ENCODE assay signal across 18 cellular contexts in the genomic region with DNA sequence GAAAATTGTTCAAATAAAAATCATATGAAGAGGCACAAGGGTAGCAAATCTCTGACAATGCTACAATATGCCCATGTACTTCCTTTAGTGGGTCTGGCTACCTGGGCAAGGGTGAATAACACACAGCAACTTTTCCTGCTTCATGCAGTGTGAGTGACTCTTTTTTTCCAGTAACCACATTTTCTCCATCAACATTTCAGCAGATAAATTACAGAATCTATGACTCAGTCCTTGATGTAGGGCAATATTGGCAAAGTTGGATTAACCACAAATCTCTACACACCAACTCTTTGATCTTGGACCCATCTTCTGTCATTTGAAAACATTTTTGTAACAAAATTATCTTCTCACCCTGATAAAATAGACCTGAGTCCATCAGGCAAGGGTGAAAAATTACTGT. TPM values are rescaled to one million over a fixed set of nuclear protein-coding genes. Genes with fewer than 3 reads are reported as not detected.
"Had no signal": no experiment of that assay in that cellular context is flagged by ENCODE, and none has a peak within 500 bp of the region (broad histone marks: within the 10 kb centered on the region; RNA-seq: fewer than 3 reads in every experiment).

No MANE protein-coding gene starts in this region.

- H3K4me1 Mint-ChIP-seq: activated B cell treated with CpG ODN at 0.5 μM for 24 hours; activated CD4-positive, alpha-beta T cell treated with anti-CD3 and anti-CD28 coated beads, Interleukin-2, amount 10 ng/mL, durations not matched to agents 7 days and 5 days; activated naive CD8-positive, alpha-beta T cell treated with anti-CD3 and anti-CD28 coated beads, Interleukin-2, amount 10 ng/mL, durations not matched to agents 7 days and 5 days; naive B cell had no signal

- H3K9me3 Mint-ChIP-seq: activated B cell treated with CpG ODN at 0.5 μM for 24 hours; activated CD4-positive, alpha-beta T cell treated with anti-CD3 and anti-CD28 coated beads, Interleukin-2, amount 10 ng/mL, durations not matched to agents 7 days and 5 days; activated naive CD8-positive, alpha-beta T cell treated with anti-CD3 and anti-CD28 coated beads, Interleukin-2, amount 10 ng/mL, durations not matched to agents 7 days and 5 days; naive B cell; neural progenitor cell had no signal

- H3K4me3 Mint-ChIP-seq: activated B cell treated with CpG ODN at 0.5 μM for 24 hours; activated CD4-positive, alpha-beta T cell treated with anti-CD3 and anti-CD28 coated beads, Interleukin-2, amount 10 ng/mL, durations not matched to agents 7 days and 5 days; activated naive CD8-positive, alpha-beta T cell treated with anti-CD3 and anti-CD28 coated beads, Interleukin-2, amount 10 ng/mL, durations not matched to agents 7 days and 5 days; naive B cell; neural progenitor cell had no signal

- H3K27me3 ChIP-seq: foreskin keratinocyte, neural progenitor cell, pancreas, stomach, vagina had no signal

- H3K36me3 Mint-ChIP-seq: activated naive CD8-positive, alpha-beta T cell treated with anti-CD3 and anti-CD28 coated beads, Interleukin-2, amount 10 ng/mL, durations not matched to agents 7 days and 5 days; naive B cell; neural progenitor cell had no signal

- H3K9me3 ChIP-seq: heart right ventricle, pancreas, stomach, thoracic aorta, vagina had no signal

- H3K4me1 ChIP-seq: foreskin keratinocyte, heart right ventricle, neural progenitor cell, pancreas, stomach, vagina had no signal

- H3K4me3 ChIP-seq: heart right ventricle, neural progenitor cell, pancreas, stomach, thoracic aorta, vagina had no signal

- H3K27me3 Mint-ChIP-seq: activated B cell treated with CpG ODN at 0.5 μM for 24 hours had no signal

- H3K27ac Mint-ChIP-seq: activated B cell treated with CpG ODN at 0.5 μM for 24 hours; activated CD4-positive, alpha-beta T cell treated with anti-CD3 and anti-CD28 coated beads, Interleukin-2, amount 10 ng/mL, durations not matched to agents 7 days and 5 days; activated naive CD8-positive, alpha-beta T cell treated with anti-CD3 and anti-CD28 coated beads, Interleukin-2, amount 10 ng/mL, durations not matched to agents 7 days and 5 days; naive B cell; neural progenitor cell had no signal

- DNase-seq: activated B cell treated with CpG ODN at 0.5 μM for 24 hours; activated CD4-positive, alpha-beta T cell treated with anti-CD3 and anti-CD28 coated beads, Interleukin-2, amount 10 ng/mL, durations not matched to agents 7 days and 5 days; activated gamma-delta T cell treated with Interleukin-2 at 50 U/mL for 16 hours; activated naive CD8-positive, alpha-beta T cell treated with anti-CD3 and anti-CD28 coated beads, Interleukin-2, amount 10 ng/mL, durations not matched to agents 7 days and 5 days; aorta; caudate nucleus; foreskin keratinocyte; heart right ventricle; naive B cell; pancreas; stimulated activated CD4-positive, alpha-beta T cell treated with anti-CD3 and anti-CD28 coated beads, Interleukin-12 subunit alpha, Interleukin-12 subunit beta, amount 100 ng/mL, for 4 hours; stimulated activated CD4-positive, alpha-beta T cell treated with anti-CD3 and anti-CD28 coated beads, Interleukin-2, amount 100 ng/mL, for 24 hours; stomach had no signal

- H3K36me3 ChIP-seq: heart right ventricle, neural progenitor cell, pancreas, stomach, thoracic aorta, vagina had no signal

RNA-seq across cellular contexts. Expression of a gene that starts 31.7 kb away (rescaled TPM):
- total RNA-seq: activated CD4-positive, alpha-beta T cell treated with anti-CD3 and anti-CD28 coated beads, Interleukin-2, amount 10 ng/mL, durations not matched to agents 7 days and 5 days; activated naive CD8-positive, alpha-beta T cell treated with anti-CD3 and anti-CD28 coated beads, Interleukin-2, amount 10 ng/mL, durations not matched to agents 7 days and 5 days; esophagus mucosa; foreskin keratinocyte; T-helper 2 cell treated with Interferon-gamma antibody and Interleukin-4, amounts not matched to agents 100 ng/mL and 5 ng/mL, for 36 hours; thoracic aorta had no signal
- polyA plus RNA-seq: foreskin keratinocyte had no signal
